Comparison of ENCODE assay signal across 24 cellular contexts in the genomic region with DNA sequence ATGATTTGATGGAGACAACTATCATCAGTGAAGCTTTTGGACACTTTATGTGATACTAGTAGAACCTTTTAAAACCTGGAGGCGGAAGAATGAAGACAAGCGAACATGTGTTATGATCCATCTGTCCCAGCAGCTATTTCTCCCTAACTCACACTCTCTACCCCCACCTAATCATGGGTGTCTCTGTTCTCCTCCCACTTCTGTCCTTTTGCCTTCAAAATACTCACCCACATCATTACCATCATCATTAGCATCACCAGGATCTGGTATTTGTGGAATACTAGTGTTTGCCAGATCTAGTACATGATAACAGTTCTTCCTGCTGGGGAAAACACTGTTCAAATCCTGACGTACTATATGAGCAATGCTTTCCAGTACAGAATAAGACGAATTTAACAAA.
A peak's percentile ranks its signal among the peaks of the same experiment; 100 is the strongest.
DNase-seq lines count a peak whose midpoint lies in the region; ATAC-seq, FAIRE-seq and TF ChIP-seq lines count a peak whose summit lies in the region.
"Had no signal": no experiment of that assay in that cellular context is flagged by ENCODE, and none has a peak within 500 bp of the region (broad histone marks: within the 10 kb centered on the region; RNA-seq: fewer than 3 reads in every experiment).

No MANE protein-coding gene starts in this region.

- no peak for TF ChIP-seq CTCF in A549 (IDR thresholded peaks at IDR 0.05)
- no peak for TF ChIP-seq CTCF in IMR-90 (conservative IDR thresholded peaks at IDR 0.05; ENCODE audit: low read depth, low read length)
- no peak for TF ChIP-seq CTCF in endothelial cell (IDR thresholded peaks at IDR 0.05; ENCODE audit: unreplicated experiment)
- no peak for TF ChIP-seq CTCF in smooth muscle cell (IDR thresholded peaks at IDR 0.05; ENCODE audit: borderline replicate concordance, insufficient read depth, poor library complexity, severe bottlenecking)

- H2BK15ac ChIP-seq in IMR-90 (ENCODE audit: low read depth, low read length): no peak overlapping the region

- POLR2A ChIA-PET in A549 (lab: Yijun Ruan, JAX): no interaction called here
- POLR2A ChIA-PET in IMR-90 (lab: Charles Lee; ENCODE audit: unreplicated experiment): no interaction called here

- intact Hi-C loops in IMR-90 (cut with micrococcal nuclease): no loop called here

- no peak overlapping the region for H3K23ac ChIP-seq in IMR-90 (ENCODE audit: low read depth, low read length)

- no peak overlapping the region for H3K4ac ChIP-seq in IMR-90 (ENCODE audit: low read depth, low read length)

- no TSS peak for BruUV-seq in IMR-90 (replicated peaks; lab: Mats Ljungman, UMichigan)

- H3K36me3 Mint-ChIP-seq in endothelial cell (ENCODE audit: low read depth, unreplicated experiment): peaks cover 31% of the 10 kb centered on the region
- no peaks in the 10 kb centered on the region for H3K36me3 Mint-ChIP-seq in activated naive CD4-positive, alpha-beta T cell treated with anti-CD3 and anti-CD28 coated beads, Interleukin-2, amount 10 ng/mL, durations not matched to agents 7 days and 5 days
- H3K36me3 Mint-ChIP-seq: CD4-positive, alpha-beta memory T cell had no signal

- no peaks in the 10 kb centered on the region; the same call in 1 of the 2 replicates for H3K27me3 ChIP-seq in IMR-90 (ENCODE audit: control insufficient read depth, insufficient read depth, low read length)
- no peaks in the 10 kb centered on the region for H3K27me3 ChIP-seq in smooth muscle cell (ENCODE audit: low read depth)

- H4K20me1 ChIP-seq in IMR-90 (ENCODE audit: insufficient read depth, low read length) (no peaks in the 10 kb centered on the region), smooth muscle cell (ENCODE audit: low read depth) (no peaks in the 10 kb centered on the region)

- H2BK120ac ChIP-seq in IMR-90 (ENCODE audit: low read depth, low read length): no peak overlapping the region

- peaks cover 9% of the 10 kb centered on the region for H3F3A ChIP-seq in smooth muscle cell (ENCODE audit: low read depth)

- H2BK20ac ChIP-seq in IMR-90 (ENCODE audit: low read depth, low read length): no peak overlapping the region

- H3K4me1 Mint-ChIP-seq in endothelial cell (ENCODE audit: unreplicated experiment): peaks cover 20% of the 10 kb centered on the region
- no peaks in the 10 kb centered on the region for H3K4me1 Mint-ChIP-seq in activated naive CD4-positive, alpha-beta T cell treated with anti-CD3 and anti-CD28 coated beads, Interleukin-2, amount 10 ng/mL, durations not matched to agents 7 days and 5 days
- H3K4me1 Mint-ChIP-seq: CD4-positive, alpha-beta memory T cell had no signal

- H3K18ac ChIP-seq in IMR-90 (ENCODE audit: low read depth, low read length): no peak overlapping the region

- ATAC-seq in A549 (no peak), IMR-90 (ENCODE audit: low read depth) (no peak), HG03280 (IDR thresholded peaks at IDR 0.05; ENCODE audit: unreplicated experiment) (no peak), GM18867 (IDR thresholded peaks at IDR 0.05; ENCODE audit: unreplicated experiment) (no peak)

- no peak overlapping the region for H2AK9ac ChIP-seq in IMR-90 (replicated peaks; ENCODE audit: low read depth, low read length, poor library complexity)

- peak overlapping the region; percentile 23 for H3K4me3 Mint-ChIP-seq in endothelial cell (ENCODE audit: unreplicated experiment)
- no peak overlapping the region for H3K4me3 Mint-ChIP-seq in activated naive CD4-positive, alpha-beta T cell treated with anti-CD3 and anti-CD28 coated beads, Interleukin-2, amount 10 ng/mL, durations not matched to agents 7 days and 5 days
- H3K4me3 Mint-ChIP-seq: CD4-positive, alpha-beta memory T cell; HFFc6 had no signal

- TF ChIP-seq RAD21 in A549 (conservative IDR thresholded peaks at IDR 0.05 in 1 of 2, IDR thresholded peaks at IDR 0.05 in 1 of 2): no peak
- no peak for TF ChIP-seq RAD21 in IMR-90 (IDR thresholded peaks at IDR 0.05; ENCODE audit: low read length)

- H3K4me3 ChIP-seq in A549: no peak overlapping the region
- H3K4me3 ChIP-seq in IMR-90 (ENCODE audit: insufficient read depth, low read depth, low read length): no peak overlapping the region
- no peak overlapping the region for H3K4me3 ChIP-seq in smooth muscle cell
- H3K4me3 ChIP-seq: HAP-1 had no signal

- no peak for TF ChIP-seq POLR2A in A549 (IDR thresholded peaks at IDR 0.05; ENCODE audit: low read length)
- TF ChIP-seq POLR2A in IMR-90 (IDR thresholded peaks at IDR 0.05; ENCODE audit: low read depth, low read length): no peak

- no peak overlapping the region for H3K27ac Mint-ChIP-seq in endothelial cell (ENCODE audit: unreplicated experiment)
- no peak overlapping the region for H3K27ac Mint-ChIP-seq in activated naive CD4-positive, alpha-beta T cell treated with anti-CD3 and anti-CD28 coated beads, Interleukin-2, amount 10 ng/mL, durations not matched to agents 7 days and 5 days
- H3K27ac Mint-ChIP-seq: CD4-positive, alpha-beta memory T cell; HFFc6 had no signal

- H4K91ac ChIP-seq in IMR-90 (ENCODE audit: insufficient read depth, low read depth, low read length): no peak overlapping the region

- H2AK5ac ChIP-seq in IMR-90 (ENCODE audit: low read depth, low read length): peak overlapping the region; percentile 33; the same call in 1 of the 2 replicates

- H3K4me2 ChIP-seq in A549: no peak overlapping the region
- H3K4me2 ChIP-seq in IMR-90 (ENCODE audit: low read depth, low read length): no peak overlapping the region
- peak overlapping the region; percentile 76 for H3K4me2 ChIP-seq in smooth muscle cell

- no peaks in the 10 kb centered on the region for H3K9me3 Mint-ChIP-seq in endothelial cell (ENCODE audit: unreplicated experiment)
- H3K9me3 Mint-ChIP-seq in activated naive CD4-positive, alpha-beta T cell treated with anti-CD3 and anti-CD28 coated beads, Interleukin-2, amount 10 ng/mL, durations not matched to agents 7 days and 5 days: no peaks in the 10 kb centered on the region
- H3K9me3 Mint-ChIP-seq: HFFc6 had no signal

- TF ChIP-seq EP300 in A549 (IDR thresholded peaks at IDR 0.05): no peak

- no peak overlapping the region for H3K14ac ChIP-seq in IMR-90 (replicated peaks; ENCODE audit: low read depth, low read length)

- 83% methylated on average over 4 of the region's 4 CpGs for WGBS in A549 (ENCODE audit: missing lambda C conversion rate)
- 80% methylated on average over 1 of the region's 4 CpGs; no CpG with 5 or more reads in 1 of the 2 experiments for WGBS in IMR-90 (ENCODE audit: extremely low coverage in 2 of 2, insufficient read length in 1 of 2), 2 experiments
- 84% methylated on average over 4 of the region's 4 CpGs for WGBS in smooth muscle cell (ENCODE audit: low lambda C conversion rate)

- dilution Hi-C loops in IMR-90 (cut with HindIII; ENCODE audit: low sequenced_read_pairs, unreplicated experiment): no loop called here

- no peak overlapping the region for H2BK5ac ChIP-seq in IMR-90 (ENCODE audit: low read depth, low read length, poor library complexity, severe bottlenecking)

- H3K9me3 ChIP-seq in A549: no peaks in the 10 kb centered on the region
- no peaks in the 10 kb centered on the region for H3K9me3 ChIP-seq in IMR-90 (ENCODE audit: control insufficient read depth, insufficient read depth, low read length)
- no peaks in the 10 kb centered on the region for H3K9me3 ChIP-seq in smooth muscle cell (replicated peaks; ENCODE audit: low read depth)
- H3K9me3 ChIP-seq: HAP-1 had no signal

- H3K79me2 ChIP-seq in smooth muscle cell (ENCODE audit: low read depth): no peaks in the 10 kb centered on the region

- in situ Hi-C loops in IMR-90 (cut with MboI; ENCODE audit: low sequenced_read_pairs): no loop called here

- H3K36me3 ChIP-seq in IMR-90 (ENCODE audit: control insufficient read depth, insufficient read depth, low read length) (peaks cover 4% of the 10 kb centered on the region; the same call in 1 of the 2 replicates), smooth muscle cell (ENCODE audit: low read depth) (no peaks in the 10 kb centered on the region)
- H3K36me3 ChIP-seq: HAP-1 had no signal

- H2AFZ ChIP-seq in IMR-90 (replicated peaks; ENCODE audit: low read length, poor library complexity): no peak overlapping the region
- no peak overlapping the region for H2AFZ ChIP-seq in smooth muscle cell (ENCODE audit: low read depth)

- H3K9ac ChIP-seq in IMR-90 (ENCODE audit: low read depth, low read length) (no peak overlapping the region), smooth muscle cell (ENCODE audit: low read depth) (no peak overlapping the region)

- CTCF ChIA-PET in A549 (lab: Yijun Ruan, JAX): no interaction called here
- CTCF ChIA-PET in IMR-90 (lab: Yijun Ruan, JAX): no interaction called here
- CTCF ChIA-PET in activated naive CD4-positive, alpha-beta T cell treated with anti-CD3 and anti-CD28 coated beads, Interleukin-2, amount 10 ng/mL, durations not matched to agents 7 days and 5 days (lab: Charles Lee): no interaction called here

- no peak overlapping the region for H4K8ac ChIP-seq in IMR-90 (ENCODE audit: low read depth in 2 of 2, low read length in 2 of 2)

- H3K9me1 ChIP-seq in IMR-90 (ENCODE audit: insufficient read depth, low read length): no peaks in the 10 kb centered on the region; the same call in 1 of the 2 replicates

- H3K56ac ChIP-seq in IMR-90 (ENCODE audit: extremely low read depth, insufficient read depth, low read length): no peak overlapping the region

- peaks cover 13% of the 10 kb centered on the region; the same call in 1 of the 3 replicates for H3K4me1 ChIP-seq in A549
- H3K4me1 ChIP-seq in IMR-90 (ENCODE audit: control insufficient read depth, insufficient read depth, low read length): no peaks in the 10 kb centered on the region; the same call in 1 of the 2 replicates
- peaks cover 10% of the 10 kb centered on the region for H3K4me1 ChIP-seq in smooth muscle cell (ENCODE audit: low read depth)
- H3K4me1 ChIP-seq: HAP-1 had no signal

- peak; percentile 7 for FAIRE-seq in A549 (lab: Jason Lieb, UNC)
- FAIRE-seq: A204.1, GM19239, H54 had no signal

- no peaks in the 10 kb centered on the region for H3K79me1 ChIP-seq in IMR-90 (ENCODE audit: low read depth in 1 of 2, low read length in 2 of 2)

- H3K27ac ChIP-seq in A549 (no peak overlapping the region), IMR-90 (ENCODE audit: insufficient read depth, low read length) (no peak overlapping the region), smooth muscle cell (ENCODE audit: low read depth) (no peak overlapping the region)
- H3K27ac ChIP-seq: 22Rv1 had no signal

- peaks cover 4% of the 10 kb centered on the region for H3K27me3 Mint-ChIP-seq in endothelial cell (ENCODE audit: unreplicated experiment)
- no peaks in the 10 kb centered on the region for H3K27me3 Mint-ChIP-seq in activated naive CD4-positive, alpha-beta T cell treated with anti-CD3 and anti-CD28 coated beads, Interleukin-2, amount 10 ng/mL, durations not matched to agents 7 days and 5 days

- no peak overlapping the region for H4K5ac ChIP-seq in IMR-90 (ENCODE audit: low read depth, low read length)

- DNase-seq in A549 (ENCODE audit: low read depth in 1 of 2, low spot score in 1 of 2) (no peak), IMR-90 (no peak), endothelial cell (ENCODE audit: low spot score) (no peak), smooth muscle cell (lab: John Stamatoyannopoulos, UW; ENCODE audit: unreplicated experiment) (no peak), NCI-H1417 (lab: John Stamatoyannopoulos, UW) (no peak)
- no peak for DNase-seq in activated naive CD4-positive, alpha-beta T cell treated with anti-CD3 and anti-CD28 coated beads, Interleukin-2, amount 10 ng/mL, durations not matched to agents 7 days and 5 days
- DNase-seq: ACHN; AML-193; C1 segment of cervical spinal cord; Calu3; CD4-positive, alpha-beta memory T cell; COR-L47; DMS53; DMS79 treated with DMSO at 0.1 percent for 48 hours; GF-D8; GOT3; HFFc6 had no signal
